22 cellular contexts compared by ENCODE assay signal in genomic region chr3:14340960-14341708, GRCh38.
"Had no signal": no experiment of that assay in that cellular context is flagged by ENCODE, and none has a peak within 500 bp of the region (broad histone marks: within the 10 kb centered on the region; RNA-seq: fewer than 3 reads in every experiment).

No MANE protein-coding gene starts in this region.

- DNase-seq: activated B cell treated with CpG ODN at 0.5 μM for 24 hours; activated CD4-positive, alpha-beta T cell treated with anti-CD3 and anti-CD28 coated beads, Interleukin-2, amount 10 ng/mL, durations not matched to agents 24 days and 14 days; activated CD8-positive, alpha-beta memory T cell treated with anti-CD3 and anti-CD28 coated beads, Interleukin-2, amount 50 U/mL, for 4 hours; activated CD8-positive, alpha-beta T cell treated with anti-CD3 and anti-CD28 coated beads, Interleukin-2, amount 10 ng/mL, durations not matched to agents 7 days and 5 days; activated gamma-delta T cell; activated T-cell treated with anti-CD3 and anti-CD28 coated beads, Interleukin-2, amount 50 U/mL, for 48 hours; amygdala; cortex of kidney; effector memory CD4-positive, alpha-beta T cell; gastrocnemius medialis; heart left ventricle; left colon; naive thymus-derived CD4-positive, alpha-beta T cell; nucleus accumbens; stimulated activated naive CD8-positive, alpha-beta T cell treated with anti-CD3 and anti-CD28 coated beads, Interleukin-15, amount 100 ng/mL, for 72 hours; upper lobe of left lung had no signal

- H3K27ac ChIP-seq: gastrocnemius medialis, heart left ventricle, right atrium auricular region, SK-N-MC, upper lobe of left lung had no signal

- H3K9me3 ChIP-seq: gastrocnemius medialis, heart left ventricle, mucosa of descending colon, right atrium auricular region, upper lobe of left lung had no signal

- H3K27ac Mint-ChIP-seq: activated B cell treated with CpG ODN at 0.5 μM for 24 hours; activated CD4-positive, alpha-beta T cell treated with anti-CD3 and anti-CD28 coated beads, Interleukin-2, amount 10 ng/mL, durations not matched to agents 24 days and 14 days; activated CD8-positive, alpha-beta T cell treated with anti-CD3 and anti-CD28 coated beads, Interleukin-2, amount 10 ng/mL, durations not matched to agents 7 days and 5 days; activated naive CD4-positive, alpha-beta T cell treated with anti-CD3 and anti-CD28 coated beads, Interleukin-2, amount 50 U/mL, for 72 hours; naive thymus-derived CD4-positive, alpha-beta T cell; stimulated activated naive CD8-positive, alpha-beta T cell treated with anti-CD3 and anti-CD28 coated beads, Interleukin-15, amount 100 ng/mL, for 72 hours had no signal

- H3K4me3 Mint-ChIP-seq: activated B cell treated with CpG ODN at 0.5 μM for 24 hours; activated CD4-positive, alpha-beta T cell treated with anti-CD3 and anti-CD28 coated beads, Interleukin-2, amount 10 ng/mL, durations not matched to agents 24 days and 14 days; activated CD8-positive, alpha-beta T cell treated with anti-CD3 and anti-CD28 coated beads, Interleukin-2, amount 10 ng/mL, durations not matched to agents 7 days and 5 days; brain; central memory CD8-positive, alpha-beta T cell; naive thymus-derived CD4-positive, alpha-beta T cell; stimulated activated naive CD8-positive, alpha-beta T cell treated with anti-CD3 and anti-CD28 coated beads, Interleukin-15, amount 100 ng/mL, for 72 hours had no signal

- H3K27me3 Mint-ChIP-seq: stimulated activated naive CD8-positive, alpha-beta T cell treated with anti-CD3 and anti-CD28 coated beads, Interleukin-15, amount 100 ng/mL, for 72 hours had no signal

- H3K4me1 Mint-ChIP-seq: activated CD4-positive, alpha-beta T cell treated with anti-CD3 and anti-CD28 coated beads, Interleukin-2, amount 10 ng/mL, durations not matched to agents 24 days and 14 days; central memory CD8-positive, alpha-beta T cell; naive thymus-derived CD4-positive, alpha-beta T cell; stimulated activated naive CD8-positive, alpha-beta T cell treated with anti-CD3 and anti-CD28 coated beads, Interleukin-15, amount 100 ng/mL, for 72 hours had no signal

- H3K9me3 Mint-ChIP-seq: activated B cell treated with CpG ODN at 0.5 μM for 24 hours; activated CD4-positive, alpha-beta T cell treated with anti-CD3 and anti-CD28 coated beads, Interleukin-2, amount 10 ng/mL, durations not matched to agents 24 days and 14 days; activated naive CD4-positive, alpha-beta T cell treated with anti-CD3 and anti-CD28 coated beads, Interleukin-2, amount 50 U/mL, for 72 hours; central memory CD8-positive, alpha-beta T cell; naive thymus-derived CD4-positive, alpha-beta T cell; stimulated activated naive CD8-positive, alpha-beta T cell treated with anti-CD3 and anti-CD28 coated beads, Interleukin-15, amount 100 ng/mL, for 72 hours had no signal

- H3K4me3 ChIP-seq: gastrocnemius medialis, heart left ventricle, mucosa of descending colon, right atrium auricular region, SK-N-MC, upper lobe of left lung had no signal

- H3K36me3 ChIP-seq: gastrocnemius medialis, heart left ventricle, right atrium auricular region, upper lobe of left lung had no signal

- H3K36me3 Mint-ChIP-seq: activated naive CD4-positive, alpha-beta T cell treated with anti-CD3 and anti-CD28 coated beads, Interleukin-2, amount 50 U/mL, for 72 hours; brain; naive thymus-derived CD4-positive, alpha-beta T cell had no signal

- ATAC-seq: activated CD8-positive, alpha-beta T cell treated with anti-CD3 and anti-CD28 coated beads, Interleukin-2, amount 10 ng/mL, durations not matched to agents 7 days and 5 days; activated naive CD4-positive, alpha-beta T cell treated with anti-CD3 and anti-CD28 coated beads, Interleukin-2, amount 50 U/mL, for 72 hours; gastrocnemius medialis; left colon; mucosa of descending colon; naive thymus-derived CD4-positive, alpha-beta T cell; stimulated activated naive CD8-positive, alpha-beta T cell treated with anti-CD3 and anti-CD28 coated beads, Interleukin-15, amount 100 ng/mL, for 72 hours had no signal

- H3K27me3 ChIP-seq: right atrium auricular region, upper lobe of left lung had no signal
